Comparison of ENCODE assay signal across 10 cellular contexts in the genomic region with DNA sequence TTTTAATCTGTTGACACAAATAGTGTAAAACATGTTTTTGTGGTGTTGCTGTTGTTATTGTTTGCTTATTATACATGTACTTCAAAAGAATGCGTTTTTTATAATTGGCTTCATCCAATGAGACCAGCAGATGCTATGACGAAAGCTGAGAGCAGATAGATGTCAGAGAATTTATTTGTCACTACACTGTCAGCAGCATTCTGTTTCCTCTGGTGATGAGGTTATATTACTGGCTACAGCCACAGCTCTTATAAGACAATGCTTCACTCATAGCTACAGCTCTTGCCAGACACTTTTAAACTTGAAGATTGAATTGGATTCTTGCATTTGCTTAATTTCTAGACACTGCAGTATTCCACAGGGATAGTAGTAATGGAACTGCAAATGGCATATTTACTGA.
ATAC-seq and TF ChIP-seq lines count a peak whose summit lies in the region.
"Had no signal": no experiment of that assay in that cellular context is flagged by ENCODE, and none has a peak within 500 bp of the region (broad histone marks: within the 10 kb centered on the region; RNA-seq: fewer than 3 reads in every experiment).

No MANE protein-coding gene starts in this region.

- H3K36me3 ChIP-seq in neural cell (ENCODE audit: insufficient read depth, low read length) = no peaks in the 10 kb centered on the region
- H3K36me3 ChIP-seq: BE2C; BLaER1; BLaER1 treated with 17β-estradiol and CSF1 and Interleukin-3, amounts not matched to agents 10 nM and 100 nM had no signal

- H3K4me3 ChIP-seq in neural cell (ENCODE audit: low read length) = no peak overlapping the region
- H3K4me3 ChIP-seq: A549; BLaER1; BLaER1 treated with 17β-estradiol and CSF1 and Interleukin-3, amounts not matched to agents 10 nM and 100 nM had no signal

- no peaks in the 10 kb centered on the region for H3K9me2 ChIP-seq in neural cell (ENCODE audit: insufficient read depth, low read length)

- no peaks in the 10 kb centered on the region for H3F3A ChIP-seq in neural cell (ENCODE audit: insufficient read depth, low read length, poor library complexity, severe bottlenecking)

- peak; percentile 84 for TF ChIP-seq EP300 in neural cell (conservative IDR thresholded peaks at IDR 0.05; ENCODE audit: poor library complexity, severe bottlenecking)

- no peak overlapping the region for H3K4me2 ChIP-seq in neural cell (ENCODE audit: low read length)
- H3K4me2 ChIP-seq: A549; BLaER1; BLaER1 treated with 17β-estradiol and CSF1 and Interleukin-3, amounts not matched to agents 10 nM and 100 nM had no signal

- H3K27ac ChIP-seq in neural cell (ENCODE audit: low read length) = no peak overlapping the region
- H3K27ac ChIP-seq: 22Rv1; A549; BLaER1; BLaER1 treated with 17β-estradiol and CSF1 and Interleukin-3, amounts not matched to agents 10 nM and 100 nM; C4-2B had no signal

- H3K27me3 ChIP-seq in neural cell (ENCODE audit: insufficient read depth, low read depth, low read length) = no peaks in the 10 kb centered on the region
- H3K27me3 ChIP-seq: BE2C; BLaER1; BLaER1 treated with 17β-estradiol and CSF1 and Interleukin-3, amounts not matched to agents 10 nM and 100 nM had no signal

- H2AFZ ChIP-seq in neural cell (ENCODE audit: low read depth, low read length) = no peak overlapping the region

- no peaks in the 10 kb centered on the region for H3K79me2 ChIP-seq in neural cell (replicated peaks; ENCODE audit: insufficient read depth, low read length)

- no peaks in the 10 kb centered on the region for H3K9me3 ChIP-seq in neural cell (ENCODE audit: low read length)
- H3K9me3 ChIP-seq: A549, BE2C, Caco-2 had no signal

- TF ChIP-seq CTCF in neural cell (IDR thresholded peaks at IDR 0.05; ENCODE audit: poor library complexity, severe bottlenecking) = no peak

- no peak for ATAC-seq in HG03469 (IDR thresholded peaks at IDR 0.05; ENCODE audit: unreplicated experiment)
- ATAC-seq: A549; CD8-positive, alpha-beta T cell had no signal

- TF ChIP-seq RAD21 in neural cell (conservative IDR thresholded peaks at IDR 0.05) = no peak

- H4K20me1 ChIP-seq in neural cell (ENCODE audit: insufficient read depth) = no peaks in the 10 kb centered on the region
- H4K20me1 ChIP-seq: BLaER1; BLaER1 treated with 17β-estradiol and CSF1 and Interleukin-3, amounts not matched to agents 10 nM and 100 nM had no signal

- no peak overlapping the region for H3K9ac ChIP-seq in neural cell (ENCODE audit: low read length)
- H3K9ac ChIP-seq: BLaER1; BLaER1 treated with 17β-estradiol and CSF1 and Interleukin-3, amounts not matched to agents 10 nM and 100 nM had no signal

TF ChIP-seq in neural cell, 6 proteins besides CTCF, POLR2A, EP300 and RAD21:
- TF ChIP-seq POLR2AphosphoS5 (IDR thresholded peaks at IDR 0.05) (peak; percentile 51), TAF1 (IDR thresholded peaks at IDR 0.05; ENCODE audit: low read depth) (no peak)
